ENCODE assay signal across 18 cellular contexts in genomic region chr16:56420613-56421012, GRCh38.
"Had no signal": no experiment of that assay in that cellular context is flagged by ENCODE, and none has a peak within 500 bp of the region (broad histone marks: within the 10 kb centered on the region; RNA-seq: fewer than 3 reads in every experiment).

No MANE protein-coding gene starts in this region.

- H3K27me3 Mint-ChIP-seq: activated CD4-positive, alpha-beta T cell treated with anti-CD3 and anti-CD28 coated beads, Interleukin-2, amount 10 ng/mL, durations not matched to agents 7 days and 5 days; activated naive CD8-positive, alpha-beta T cell treated with anti-CD3 and anti-CD28 coated beads, Interleukin-2, amount 10 ng/mL, durations not matched to agents 7 days and 5 days; stimulated activated naive CD8-positive, alpha-beta T cell treated with anti-CD3 and anti-CD28 coated beads, Interleukin-15, Interleukin-2, amounts not matched to agents 100 ng/mL and 50 ng/mL, for 24 hours had no signal

- H3K9me3 Mint-ChIP-seq: activated CD4-positive, alpha-beta T cell treated with anti-CD3 and anti-CD28 coated beads, Interleukin-2, amount 10 ng/mL, durations not matched to agents 7 days and 5 days; activated naive CD8-positive, alpha-beta T cell treated with anti-CD3 and anti-CD28 coated beads, Interleukin-2, amount 10 ng/mL, durations not matched to agents 7 days and 5 days; nephron progenitor cell; stimulated activated naive CD8-positive, alpha-beta T cell treated with anti-CD3 and anti-CD28 coated beads, Interleukin-15, Interleukin-2, amounts not matched to agents 100 ng/mL and 50 ng/mL, for 24 hours had no signal

- H3K27me3 ChIP-seq: breast epithelium, dorsolateral prefrontal cortex, testis had no signal

- DNase-seq: activated CD4-positive, alpha-beta T cell treated with anti-CD3 and anti-CD28 coated beads, Interleukin-2, amount 10 ng/mL, durations not matched to agents 7 days and 5 days; activated CD4-positive, CD25-positive, alpha-beta regulatory T cell; activated gamma-delta T cell treated with Interleukin-2 at 50 U/mL for 16 hours; activated naive CD8-positive, alpha-beta T cell treated with anti-CD3 and anti-CD28 coated beads, Interleukin-2, amount 10 ng/mL, durations not matched to agents 7 days and 5 days; aorta; dorsolateral prefrontal cortex; foreskin melanocyte; islet precursor cell; mammary epithelial cell; nephron progenitor cell; stimulated activated CD4-positive, alpha-beta T cell treated with anti-CD3 and anti-CD28 coated beads, Interleukin-2, amount 100 ng/mL, for 48 hours; T-helper 2 cell; testis had no signal

- H3K36me3 ChIP-seq: breast epithelium had no signal

- FAIRE-seq: endometrium, TTC549 had no signal

- H3K9me3 ChIP-seq: breast epithelium, testis had no signal

- ATAC-seq: left lobe of liver had no signal

- H3K4me3 ChIP-seq: breast epithelium, dorsolateral prefrontal cortex, testis had no signal

- H3K27ac ChIP-seq: breast epithelium, dorsolateral prefrontal cortex had no signal

- H3K27ac Mint-ChIP-seq: activated CD4-positive, alpha-beta T cell treated with anti-CD3 and anti-CD28 coated beads, Interleukin-2, amount 10 ng/mL, durations not matched to agents 7 days and 5 days; activated naive CD8-positive, alpha-beta T cell treated with anti-CD3 and anti-CD28 coated beads, Interleukin-2, amount 10 ng/mL, durations not matched to agents 7 days and 5 days; nephron progenitor cell had no signal

- H3K4me3 Mint-ChIP-seq: activated CD4-positive, alpha-beta T cell treated with anti-CD3 and anti-CD28 coated beads, Interleukin-2, amount 10 ng/mL, durations not matched to agents 7 days and 5 days; activated naive CD8-positive, alpha-beta T cell treated with anti-CD3 and anti-CD28 coated beads, Interleukin-2, amount 10 ng/mL, durations not matched to agents 7 days and 5 days; nephron progenitor cell; stimulated activated naive CD8-positive, alpha-beta T cell treated with anti-CD3 and anti-CD28 coated beads, Interleukin-15, Interleukin-2, amounts not matched to agents 100 ng/mL and 50 ng/mL, for 24 hours had no signal
